1 cellular context compared by ENCODE assay signal in the genomic region with DNA sequence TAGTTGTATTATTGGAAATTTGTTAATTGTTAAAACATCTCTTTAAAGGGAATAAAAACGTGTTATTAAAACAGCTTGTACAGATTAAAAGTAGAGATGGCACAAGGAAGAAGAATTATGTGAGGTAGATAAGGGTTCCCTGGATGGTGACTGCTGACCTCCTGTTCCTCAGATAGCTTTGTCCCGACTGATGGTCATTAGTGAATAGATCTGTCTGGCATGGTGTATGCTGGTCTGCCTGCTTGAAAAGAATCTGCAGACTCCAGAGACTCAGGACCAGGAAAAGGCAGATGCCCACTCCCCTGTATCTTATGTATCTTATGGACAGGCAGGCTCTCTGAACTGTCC.
TF ChIP-seq lines count a peak whose summit lies in the region.

No MANE protein-coding gene starts in this region.

TF ChIP-seq in SK-N-SH treated with all-trans-retinoic acid at 6 μM for 48 hours, 23 proteins besides CTCF, POLR2A, EP300 and RAD21:
- TF ChIP-seq ZFP30 (CRISPR knock-in tag; IDR thresholded peaks at IDR 0.05) (no peak), ESRRG (CRISPR knock-in tag; IDR thresholded peaks at IDR 0.05) (no peak), SNAI2 (CRISPR knock-in tag; IDR thresholded peaks at IDR 0.05) (no peak), CSDC2 (CRISPR knock-in tag; IDR thresholded peaks at IDR 0.05) (no peak), PPARA (CRISPR knock-in tag; IDR thresholded peaks at IDR 0.05; ENCODE audit: borderline replicate concordance) (no peak), GLIS3 (CRISPR knock-in tag; IDR thresholded peaks at IDR 0.05) (no peak), TOX (CRISPR knock-in tag; IDR thresholded peaks at IDR 0.05; ENCODE audit: borderline replicate concordance) (no peak), ZC3H10 (CRISPR knock-in tag; IDR thresholded peaks at IDR 0.05) (no peak), TCF4 (CRISPR knock-in tag; IDR thresholded peaks at IDR 0.05; ENCODE audit: borderline replicate concordance) (no peak), OSR1 (CRISPR knock-in tag; IDR thresholded peaks at IDR 0.05) (no peak), RARB (CRISPR knock-in tag; IDR thresholded peaks at IDR 0.05) (no peak), ISL1 (CRISPR knock-in tag; IDR thresholded peaks at IDR 0.05) (no peak)
- TF ChIP-seq, protein P1, sequence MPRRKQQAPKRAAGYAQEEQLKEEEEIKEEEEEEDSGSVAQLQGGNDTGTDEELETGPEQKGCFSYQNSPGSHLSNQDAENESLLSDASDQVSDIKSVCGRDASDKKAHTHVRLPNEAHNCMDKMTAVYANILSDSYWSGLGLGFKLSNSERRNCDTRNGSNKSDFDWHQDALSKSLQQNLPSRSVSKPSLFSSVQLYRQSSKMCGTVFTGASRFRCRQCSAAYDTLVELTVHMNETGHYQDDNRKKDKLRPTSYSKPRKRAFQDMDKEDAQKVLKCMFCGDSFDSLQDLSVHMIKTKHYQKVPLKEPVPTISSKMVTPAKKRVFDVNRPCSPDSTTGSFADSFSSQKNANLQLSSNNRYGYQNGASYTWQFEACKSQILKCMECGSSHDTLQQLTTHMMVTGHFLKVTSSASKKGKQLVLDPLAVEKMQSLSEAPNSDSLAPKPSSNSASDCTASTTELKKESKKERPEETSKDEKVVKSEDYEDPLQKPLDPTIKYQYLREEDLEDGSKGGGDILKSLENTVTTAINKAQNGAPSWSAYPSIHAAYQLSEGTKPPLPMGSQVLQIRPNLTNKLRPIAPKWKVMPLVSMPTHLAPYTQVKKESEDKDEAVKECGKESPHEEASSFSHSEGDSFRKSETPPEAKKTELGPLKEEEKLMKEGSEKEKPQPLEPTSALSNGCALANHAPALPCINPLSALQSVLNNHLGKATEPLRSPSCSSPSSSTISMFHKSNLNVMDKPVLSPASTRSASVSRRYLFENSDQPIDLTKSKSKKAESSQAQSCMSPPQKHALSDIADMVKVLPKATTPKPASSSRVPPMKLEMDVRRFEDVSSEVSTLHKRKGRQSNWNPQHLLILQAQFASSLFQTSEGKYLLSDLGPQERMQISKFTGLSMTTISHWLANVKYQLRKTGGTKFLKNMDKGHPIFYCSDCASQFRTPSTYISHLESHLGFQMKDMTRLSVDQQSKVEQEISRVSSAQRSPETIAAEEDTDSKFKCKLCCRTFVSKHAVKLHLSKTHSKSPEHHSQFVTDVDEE (CRISPR knock-in tag; IDR thresholded peaks at IDR 0.05) = no peak
- TF ChIP-seq, protein P2, sequence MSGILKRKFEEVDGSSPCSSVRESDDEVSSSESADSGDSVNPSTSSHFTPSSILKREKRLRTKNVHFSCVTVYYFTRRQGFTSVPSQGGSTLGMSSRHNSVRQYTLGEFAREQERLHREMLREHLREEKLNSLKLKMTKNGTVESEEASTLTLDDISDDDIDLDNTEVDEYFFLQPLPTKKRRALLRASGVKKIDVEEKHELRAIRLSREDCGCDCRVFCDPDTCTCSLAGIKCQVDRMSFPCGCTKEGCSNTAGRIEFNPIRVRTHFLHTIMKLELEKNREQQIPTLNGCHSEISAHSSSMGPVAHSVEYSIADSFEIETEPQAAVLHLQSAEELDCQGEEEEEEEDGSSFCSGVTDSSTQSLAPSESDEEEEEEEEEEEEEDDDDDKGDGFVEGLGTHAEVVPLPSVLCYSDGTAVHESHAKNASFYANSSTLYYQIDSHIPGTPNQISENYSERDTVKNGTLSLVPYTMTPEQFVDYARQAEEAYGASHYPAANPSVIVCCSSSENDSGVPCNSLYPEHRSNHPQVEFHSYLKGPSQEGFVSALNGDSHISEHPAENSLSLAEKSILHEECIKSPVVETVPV (CRISPR knock-in tag; IDR thresholded peaks at IDR 0.05) = no peak
